ENCODE assay signal across 1 cellular context in the genomic region with DNA sequence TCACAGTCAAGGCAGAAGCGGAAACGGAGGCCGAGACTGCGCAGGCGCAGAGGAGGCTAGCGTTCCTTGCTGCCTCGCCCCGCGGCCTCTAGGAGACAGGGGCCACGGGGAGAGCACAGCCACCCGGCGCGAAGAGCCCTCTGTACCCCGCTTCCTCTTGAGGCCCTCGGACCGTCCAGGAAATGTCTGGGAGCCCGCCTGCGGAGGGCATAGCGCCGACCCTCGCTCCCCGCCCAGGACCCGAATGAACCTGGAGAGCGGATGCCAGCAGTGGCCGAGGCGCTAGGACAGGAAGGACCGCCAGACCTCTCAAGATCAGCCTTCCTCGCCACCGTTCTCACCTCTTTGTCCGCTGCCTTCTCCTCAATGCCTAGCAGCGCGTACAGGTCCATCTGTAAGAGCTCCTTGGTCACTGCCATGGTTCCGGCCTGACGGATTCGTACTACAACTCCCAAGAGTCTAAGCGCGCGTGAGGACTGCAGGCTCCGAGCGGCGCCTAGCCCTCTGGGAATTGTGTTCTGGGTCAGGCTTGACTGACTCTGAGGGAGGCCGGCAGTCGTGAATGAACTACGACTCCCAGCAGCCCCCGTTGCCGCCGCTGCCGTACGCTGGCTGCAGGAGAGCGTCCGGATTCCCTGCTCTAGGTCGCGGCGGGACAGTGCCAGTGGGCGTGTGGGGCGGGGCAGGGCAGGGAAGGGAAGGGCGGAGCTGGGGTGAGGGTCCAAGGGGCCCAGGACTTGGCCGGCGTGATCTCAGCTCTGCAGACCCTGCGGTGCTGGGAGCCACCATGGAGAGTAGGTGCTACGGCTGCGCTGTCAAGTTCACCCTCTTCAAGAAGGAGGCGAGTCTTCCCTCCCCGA.
TF ChIP-seq lines count a peak whose summit lies in the region.

A gene with protein sequence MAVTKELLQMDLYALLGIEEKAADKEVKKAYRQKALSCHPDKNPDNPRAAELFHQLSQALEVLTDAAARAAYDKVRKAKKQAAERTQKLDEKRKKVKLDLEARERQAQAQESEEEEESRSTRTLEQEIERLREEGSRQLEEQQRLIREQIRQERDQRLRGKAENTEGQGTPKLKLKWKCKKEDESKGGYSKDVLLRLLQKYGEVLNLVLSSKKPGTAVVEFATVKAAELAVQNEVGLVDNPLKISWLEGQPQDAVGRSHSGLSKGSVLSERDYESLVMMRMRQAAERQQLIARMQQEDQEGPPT (minus strand): TSS at position 446 of the 860 bp plus-strand sequence. CDS start 27 bp downstream, at position 419.
A gene with protein sequence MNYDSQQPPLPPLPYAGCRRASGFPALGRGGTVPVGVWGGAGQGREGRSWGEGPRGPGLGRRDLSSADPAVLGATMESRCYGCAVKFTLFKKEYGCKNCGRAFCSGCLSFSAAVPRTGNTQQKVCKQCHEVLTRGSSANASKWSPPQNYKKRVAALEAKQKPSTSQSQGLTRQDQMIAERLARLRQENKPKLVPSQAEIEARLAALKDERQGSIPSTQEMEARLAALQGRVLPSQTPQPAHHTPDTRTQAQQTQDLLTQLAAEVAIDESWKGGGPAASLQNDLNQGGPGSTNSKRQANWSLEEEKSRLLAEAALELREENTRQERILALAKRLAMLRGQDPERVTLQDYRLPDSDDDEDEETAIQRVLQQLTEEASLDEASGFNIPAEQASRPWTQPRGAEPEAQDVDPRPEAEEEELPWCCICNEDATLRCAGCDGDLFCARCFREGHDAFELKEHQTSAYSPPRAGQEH (plus strand): TSS at position 62 of the 860 bp plus-strand sequence. CDS start 501 bp downstream, at position 563.

TF ChIP-seq in K562, 482 proteins besides CTCF, POLR2A, EP300 and RAD21 (continued from another document and continues in another):
- TF ChIP-seq, protein P1, sequence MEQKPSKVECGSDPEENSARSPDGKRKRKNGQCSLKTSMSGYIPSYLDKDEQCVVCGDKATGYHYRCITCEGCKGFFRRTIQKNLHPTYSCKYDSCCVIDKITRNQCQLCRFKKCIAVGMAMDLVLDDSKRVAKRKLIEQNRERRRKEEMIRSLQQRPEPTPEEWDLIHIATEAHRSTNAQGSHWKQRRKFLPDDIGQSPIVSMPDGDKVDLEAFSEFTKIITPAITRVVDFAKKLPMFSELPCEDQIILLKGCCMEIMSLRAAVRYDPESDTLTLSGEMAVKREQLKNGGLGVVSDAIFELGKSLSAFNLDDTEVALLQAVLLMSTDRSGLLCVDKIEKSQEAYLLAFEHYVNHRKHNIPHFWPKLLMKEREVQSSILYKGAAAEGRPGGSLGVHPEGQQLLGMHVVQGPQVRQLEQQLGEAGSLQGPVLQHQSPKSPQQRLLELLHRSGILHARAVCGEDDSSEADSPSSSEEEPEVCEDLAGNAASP (IDR thresholded peaks at IDR 0.05) = no peak
- TF ChIP-seq EP400 (IDR thresholded peaks at IDR 0.05) = peak; percentile 71
- peak; percentile 13; the same call in 1 of the 2 replicates for TF ChIP-seq SREBF1 (IDR thresholded peaks at IDR 0.05; ENCODE audit: borderline replicate concordance, low read depth, low read length)
- no peak for TF ChIP-seq STAG1 (CRISPR knock-in tag; IDR thresholded peaks at IDR 0.05; ENCODE audit: borderline replicate concordance)
- no peak for TF ChIP-seq ILK (tag; IDR thresholded peaks at IDR 0.05; ENCODE audit: borderline replicate concordance, low read depth)
- TF ChIP-seq ZNF3 (CRISPR knock-in tag; IDR thresholded peaks at IDR 0.05) = no peak
- TF ChIP-seq, protein P2, sequence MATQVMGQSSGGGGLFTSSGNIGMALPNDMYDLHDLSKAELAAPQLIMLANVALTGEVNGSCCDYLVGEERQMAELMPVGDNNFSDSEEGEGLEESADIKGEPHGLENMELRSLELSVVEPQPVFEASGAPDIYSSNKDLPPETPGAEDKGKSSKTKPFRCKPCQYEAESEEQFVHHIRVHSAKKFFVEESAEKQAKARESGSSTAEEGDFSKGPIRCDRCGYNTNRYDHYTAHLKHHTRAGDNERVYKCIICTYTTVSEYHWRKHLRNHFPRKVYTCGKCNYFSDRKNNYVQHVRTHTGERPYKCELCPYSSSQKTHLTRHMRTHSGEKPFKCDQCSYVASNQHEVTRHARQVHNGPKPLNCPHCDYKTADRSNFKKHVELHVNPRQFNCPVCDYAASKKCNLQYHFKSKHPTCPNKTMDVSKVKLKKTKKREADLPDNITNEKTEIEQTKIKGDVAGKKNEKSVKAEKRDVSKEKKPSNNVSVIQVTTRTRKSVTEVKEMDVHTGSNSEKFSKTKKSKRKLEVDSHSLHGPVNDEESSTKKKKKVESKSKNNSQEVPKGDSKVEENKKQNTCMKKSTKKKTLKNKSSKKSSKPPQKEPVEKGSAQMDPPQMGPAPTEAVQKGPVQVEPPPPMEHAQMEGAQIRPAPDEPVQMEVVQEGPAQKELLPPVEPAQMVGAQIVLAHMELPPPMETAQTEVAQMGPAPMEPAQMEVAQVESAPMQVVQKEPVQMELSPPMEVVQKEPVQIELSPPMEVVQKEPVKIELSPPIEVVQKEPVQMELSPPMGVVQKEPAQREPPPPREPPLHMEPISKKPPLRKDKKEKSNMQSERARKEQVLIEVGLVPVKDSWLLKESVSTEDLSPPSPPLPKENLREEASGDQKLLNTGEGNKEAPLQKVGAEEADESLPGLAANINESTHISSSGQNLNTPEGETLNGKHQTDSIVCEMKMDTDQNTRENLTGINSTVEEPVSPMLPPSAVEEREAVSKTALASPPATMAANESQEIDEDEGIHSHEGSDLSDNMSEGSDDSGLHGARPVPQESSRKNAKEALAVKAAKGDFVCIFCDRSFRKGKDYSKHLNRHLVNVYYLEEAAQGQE (CRISPR knock-in tag; IDR thresholded peaks at IDR 0.05; ENCODE audit: low read depth) = peak; percentile 40; the same call in 1 of the 2 replicates
- peak; percentile 58; the same call in 1 of the 2 replicates for TF ChIP-seq ELF4 (CRISPR knock-in tag; IDR thresholded peaks at IDR 0.05)
- peak; percentile 77; the same call in 1 of the 2 replicates for TF ChIP-seq ZNF175 (CRISPR knock-in tag; IDR thresholded peaks at IDR 0.05; ENCODE audit: low read depth)
- peak; percentile 97 for TF ChIP-seq PHF8 (IDR thresholded peaks at IDR 0.05; ENCODE audit: borderline replicate concordance, low read length)
- TF ChIP-seq, protein P3, sequence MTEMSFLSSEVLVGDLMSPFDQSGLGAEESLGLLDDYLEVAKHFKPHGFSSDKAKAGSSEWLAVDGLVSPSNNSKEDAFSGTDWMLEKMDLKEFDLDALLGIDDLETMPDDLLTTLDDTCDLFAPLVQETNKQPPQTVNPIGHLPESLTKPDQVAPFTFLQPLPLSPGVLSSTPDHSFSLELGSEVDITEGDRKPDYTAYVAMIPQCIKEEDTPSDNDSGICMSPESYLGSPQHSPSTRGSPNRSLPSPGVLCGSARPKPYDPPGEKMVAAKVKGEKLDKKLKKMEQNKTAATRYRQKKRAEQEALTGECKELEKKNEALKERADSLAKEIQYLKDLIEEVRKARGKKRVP (CRISPR knock-in tag; IDR thresholded peaks at IDR 0.05) = 0 out of 2 replicates have a peak, but pooled peaks have one; percentile 19
- TF ChIP-seq, protein P4, sequence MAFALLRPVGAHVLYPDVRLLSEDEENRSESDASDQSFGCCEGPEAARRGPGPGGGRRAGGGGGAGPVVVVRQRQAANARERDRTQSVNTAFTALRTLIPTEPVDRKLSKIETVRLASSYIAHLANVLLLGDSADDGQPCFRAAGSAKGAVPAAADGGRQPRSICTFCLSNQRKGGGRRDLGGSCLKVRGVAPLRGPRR (CRISPR knock-in tag; IDR thresholded peaks at IDR 0.05) = no peak
- TF ChIP-seq, protein P5, sequence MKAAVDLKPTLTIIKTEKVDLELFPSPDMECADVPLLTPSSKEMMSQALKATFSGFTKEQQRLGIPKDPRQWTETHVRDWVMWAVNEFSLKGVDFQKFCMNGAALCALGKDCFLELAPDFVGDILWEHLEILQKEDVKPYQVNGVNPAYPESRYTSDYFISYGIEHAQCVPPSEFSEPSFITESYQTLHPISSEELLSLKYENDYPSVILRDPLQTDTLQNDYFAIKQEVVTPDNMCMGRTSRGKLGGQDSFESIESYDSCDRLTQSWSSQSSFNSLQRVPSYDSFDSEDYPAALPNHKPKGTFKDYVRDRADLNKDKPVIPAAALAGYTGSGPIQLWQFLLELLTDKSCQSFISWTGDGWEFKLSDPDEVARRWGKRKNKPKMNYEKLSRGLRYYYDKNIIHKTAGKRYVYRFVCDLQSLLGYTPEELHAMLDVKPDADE (conservative IDR thresholded peaks at IDR 0.05; ENCODE audit: control insufficient read depth, low read depth, low read length) = peak; percentile 99
- peak; percentile 86 for TF ChIP-seq SUPT5H (IDR thresholded peaks at IDR 0.05)
- TF ChIP-seq, protein P6, sequence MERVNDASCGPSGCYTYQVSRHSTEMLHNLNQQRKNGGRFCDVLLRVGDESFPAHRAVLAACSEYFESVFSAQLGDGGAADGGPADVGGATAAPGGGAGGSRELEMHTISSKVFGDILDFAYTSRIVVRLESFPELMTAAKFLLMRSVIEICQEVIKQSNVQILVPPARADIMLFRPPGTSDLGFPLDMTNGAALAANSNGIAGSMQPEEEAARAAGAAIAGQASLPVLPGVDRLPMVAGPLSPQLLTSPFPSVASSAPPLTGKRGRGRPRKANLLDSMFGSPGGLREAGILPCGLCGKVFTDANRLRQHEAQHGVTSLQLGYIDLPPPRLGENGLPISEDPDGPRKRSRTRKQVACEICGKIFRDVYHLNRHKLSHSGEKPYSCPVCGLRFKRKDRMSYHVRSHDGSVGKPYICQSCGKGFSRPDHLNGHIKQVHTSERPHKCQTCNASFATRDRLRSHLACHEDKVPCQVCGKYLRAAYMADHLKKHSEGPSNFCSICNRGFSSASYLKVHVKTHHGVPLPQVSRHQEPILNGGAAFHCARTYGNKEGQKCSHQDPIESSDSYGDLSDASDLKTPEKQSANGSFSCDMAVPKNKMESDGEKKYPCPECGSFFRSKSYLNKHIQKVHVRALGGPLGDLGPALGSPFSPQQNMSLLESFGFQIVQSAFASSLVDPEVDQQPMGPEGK (CRISPR knock-in tag; IDR thresholded peaks at IDR 0.05; ENCODE audit: borderline replicate concordance) = no peak
- TF ChIP-seq ILF3 (IDR thresholded peaks at IDR 0.05; ENCODE audit: borderline replicate concordance) = no peak
- no peak for TF ChIP-seq CEBPG (CRISPR knock-in tag; IDR thresholded peaks at IDR 0.05)
- no peak for TF ChIP-seq CEBPG (tag; conservative IDR thresholded peaks at IDR 0.05 in 1 of 2, IDR thresholded peaks at IDR 0.05 in 1 of 2)
- TF ChIP-seq, protein P7, sequence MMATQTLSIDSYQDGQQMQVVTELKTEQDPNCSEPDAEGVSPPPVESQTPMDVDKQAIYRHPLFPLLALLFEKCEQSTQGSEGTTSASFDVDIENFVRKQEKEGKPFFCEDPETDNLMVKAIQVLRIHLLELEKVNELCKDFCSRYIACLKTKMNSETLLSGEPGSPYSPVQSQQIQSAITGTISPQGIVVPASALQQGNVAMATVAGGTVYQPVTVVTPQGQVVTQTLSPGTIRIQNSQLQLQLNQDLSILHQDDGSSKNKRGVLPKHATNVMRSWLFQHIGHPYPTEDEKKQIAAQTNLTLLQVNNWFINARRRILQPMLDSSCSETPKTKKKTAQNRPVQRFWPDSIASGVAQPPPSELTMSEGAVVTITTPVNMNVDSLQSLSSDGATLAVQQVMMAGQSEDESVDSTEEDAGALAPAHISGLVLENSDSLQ (IDR thresholded peaks at IDR 0.05) = peak; percentile 88
- TF ChIP-seq, protein P8, sequence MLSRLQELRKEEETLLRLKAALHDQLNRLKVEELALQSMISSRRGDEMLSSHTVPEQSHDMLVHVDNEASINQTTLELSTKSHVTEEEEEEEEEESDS (CRISPR knock-in tag; IDR thresholded peaks at IDR 0.05) = no peak
- TF ChIP-seq ZNF584 (CRISPR knock-in tag; IDR thresholded peaks at IDR 0.05; ENCODE audit: low read depth) = 0 out of 2 replicates have a peak, but pooled peaks have one; percentile 42
- TF ChIP-seq ZBTB7A (IDR thresholded peaks at IDR 0.05; ENCODE audit: borderline replicate concordance, control insufficient read depth, low read depth, low read length) = peak; percentile 64; the same call in 1 of the 2 replicates
- TF ChIP-seq CXXC5 (CRISPR knock-in tag; IDR thresholded peaks at IDR 0.05) = peak; percentile 91
- TF ChIP-seq ZBTB17 (CRISPR knock-in tag; IDR thresholded peaks at IDR 0.05) = peak; percentile 65; the same call in 1 of the 2 replicates
- TF ChIP-seq EWSR1 (IDR thresholded peaks at IDR 0.05; ENCODE audit: borderline replicate concordance, low read depth, partially characterized antibody) = no peak
- no peak for TF ChIP-seq ZNF217 (CRISPR knock-in tag; IDR thresholded peaks at IDR 0.05)
- TF ChIP-seq, protein P9, sequence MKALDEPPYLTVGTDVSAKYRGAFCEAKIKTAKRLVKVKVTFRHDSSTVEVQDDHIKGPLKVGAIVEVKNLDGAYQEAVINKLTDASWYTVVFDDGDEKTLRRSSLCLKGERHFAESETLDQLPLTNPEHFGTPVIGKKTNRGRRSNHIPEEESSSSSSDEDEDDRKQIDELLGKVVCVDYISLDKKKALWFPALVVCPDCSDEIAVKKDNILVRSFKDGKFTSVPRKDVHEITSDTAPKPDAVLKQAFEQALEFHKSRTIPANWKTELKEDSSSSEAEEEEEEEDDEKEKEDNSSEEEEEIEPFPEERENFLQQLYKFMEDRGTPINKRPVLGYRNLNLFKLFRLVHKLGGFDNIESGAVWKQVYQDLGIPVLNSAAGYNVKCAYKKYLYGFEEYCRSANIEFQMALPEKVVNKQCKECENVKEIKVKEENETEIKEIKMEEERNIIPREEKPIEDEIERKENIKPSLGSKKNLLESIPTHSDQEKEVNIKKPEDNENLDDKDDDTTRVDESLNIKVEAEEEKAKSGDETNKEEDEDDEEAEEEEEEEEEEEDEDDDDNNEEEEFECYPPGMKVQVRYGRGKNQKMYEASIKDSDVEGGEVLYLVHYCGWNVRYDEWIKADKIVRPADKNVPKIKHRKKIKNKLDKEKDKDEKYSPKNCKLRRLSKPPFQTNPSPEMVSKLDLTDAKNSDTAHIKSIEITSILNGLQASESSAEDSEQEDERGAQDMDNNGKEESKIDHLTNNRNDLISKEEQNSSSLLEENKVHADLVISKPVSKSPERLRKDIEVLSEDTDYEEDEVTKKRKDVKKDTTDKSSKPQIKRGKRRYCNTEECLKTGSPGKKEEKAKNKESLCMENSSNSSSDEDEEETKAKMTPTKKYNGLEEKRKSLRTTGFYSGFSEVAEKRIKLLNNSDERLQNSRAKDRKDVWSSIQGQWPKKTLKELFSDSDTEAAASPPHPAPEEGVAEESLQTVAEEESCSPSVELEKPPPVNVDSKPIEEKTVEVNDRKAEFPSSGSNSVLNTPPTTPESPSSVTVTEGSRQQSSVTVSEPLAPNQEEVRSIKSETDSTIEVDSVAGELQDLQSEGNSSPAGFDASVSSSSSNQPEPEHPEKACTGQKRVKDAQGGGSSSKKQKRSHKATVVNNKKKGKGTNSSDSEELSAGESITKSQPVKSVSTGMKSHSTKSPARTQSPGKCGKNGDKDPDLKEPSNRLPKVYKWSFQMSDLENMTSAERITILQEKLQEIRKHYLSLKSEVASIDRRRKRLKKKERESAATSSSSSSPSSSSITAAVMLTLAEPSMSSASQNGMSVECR (CRISPR knock-in tag; IDR thresholded peaks at IDR 0.05) = peak; percentile 76; the same call in 1 of the 2 replicates
